ENCODE assay signal across 21 cellular contexts in the genomic region with DNA sequence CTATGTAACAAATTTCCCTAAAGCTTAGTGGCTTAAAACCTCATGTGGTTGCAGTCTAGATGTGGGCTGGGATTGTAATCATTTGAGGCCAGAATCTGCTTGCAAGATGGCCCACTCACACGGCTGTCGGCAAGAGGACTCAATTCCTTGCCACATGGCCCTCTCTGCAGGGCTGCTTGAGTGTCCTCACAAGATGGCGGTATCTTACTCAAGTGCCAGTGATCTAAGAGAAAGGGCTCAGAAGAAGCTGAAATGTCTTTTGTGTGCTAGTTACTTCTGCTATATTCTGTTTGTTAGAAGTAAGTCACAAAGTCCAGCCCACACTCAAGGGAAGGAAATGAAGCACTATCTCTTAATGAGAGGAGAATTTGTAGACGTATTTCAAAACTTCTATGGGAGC. TPM values are rescaled to one million over a fixed set of nuclear protein-coding genes. Genes with fewer than 3 reads are reported as not detected.
A peak's percentile ranks its signal among the peaks of the same experiment; 100 is the strongest.
DNase-seq lines count a peak whose midpoint lies in the region; ATAC-seq and TF ChIP-seq lines count a peak whose summit lies in the region.
"Had no signal": no experiment of that assay in that cellular context is flagged by ENCODE, and none has a peak within 500 bp of the region (broad histone marks: within the 10 kb centered on the region; RNA-seq: fewer than 3 reads in every experiment).

No MANE protein-coding gene starts in this region.

- H3K79me1 ChIP-seq in mesenchymal stem cell (replicated peaks; ENCODE audit: low read length, poor library complexity, severe bottlenecking), result no peaks in the 10 kb centered on the region

- no peaks in the 10 kb centered on the region for H3K4me1 ChIP-seq in RWPE2 (ENCODE audit: insufficient read depth, poor library complexity, severe bottlenecking)
- H3K4me1 ChIP-seq in sigmoid colon, result peaks cover 0 to 7% (median 0%) of the 10 kb centered on the region in 4 donors
- no peaks in the 10 kb centered on the region for H3K4me1 ChIP-seq in mesenchymal stem cell (ENCODE audit: control insufficient read depth, insufficient read depth, low read depth, low read length)

- H2BK15ac ChIP-seq in mesenchymal stem cell (ENCODE audit: low read depth, poor library complexity, severe bottlenecking), result no peak overlapping the region

- H3K4me1 Mint-ChIP-seq in activated CD8-positive, alpha-beta memory T cell treated with anti-CD3 and anti-CD28 coated beads, Interleukin-2, amount 10 ng/mL, durations not matched to agents 7 days and 5 days, result no peaks in the 10 kb centered on the region
- H3K4me1 Mint-ChIP-seq: CD4-positive, CD25-positive, alpha-beta regulatory T cell; CD8-positive, alpha-beta memory T cell had no signal

- H2AFZ ChIP-seq in mesenchymal stem cell (ENCODE audit: low read depth, low read length), result no peak overlapping the region

- H3K4me3 Mint-ChIP-seq in activated CD8-positive, alpha-beta memory T cell treated with anti-CD3 and anti-CD28 coated beads, Interleukin-2, amount 10 ng/mL, durations not matched to agents 7 days and 5 days, result no peak overlapping the region
- H3K4me3 Mint-ChIP-seq: B cell; CD4-positive, CD25-positive, alpha-beta regulatory T cell; CD8-positive, alpha-beta memory T cell; H9; IgD-negative memory B cell had no signal

- H3K4ac ChIP-seq in mesenchymal stem cell (ENCODE audit: low read depth in 1 of 2, low read length in 2 of 2), result no peak overlapping the region

- no peak overlapping the region for H2BK5ac ChIP-seq in mesenchymal stem cell (ENCODE audit: low read depth, low read length, poor library complexity, severe bottlenecking)

- H3K23ac ChIP-seq in mesenchymal stem cell (ENCODE audit: low read length in 2 of 2), result no peak overlapping the region

- H3K27ac ChIP-seq in RWPE2 (ENCODE audit: poor library complexity, severe bottlenecking) (no peak overlapping the region), sigmoid colon (no peak overlapping the region), mesenchymal stem cell (ENCODE audit: low read length, poor library complexity, severe bottlenecking) (no peak overlapping the region)
- H3K27ac ChIP-seq: BLaER1 treated with 17β-estradiol and CSF1 and Interleukin-3, amounts not matched to agents 10 nM and 100 nM had no signal

- no peak overlapping the region for H3K4me2 ChIP-seq in mesenchymal stem cell (ENCODE audit: low read length, poor library complexity, severe bottlenecking)
- H3K4me2 ChIP-seq: BLaER1 treated with 17β-estradiol and CSF1 and Interleukin-3, amounts not matched to agents 10 nM and 100 nM had no signal

- H3K27me3 ChIP-seq in RWPE2 (ENCODE audit: insufficient read depth, poor library complexity, severe bottlenecking) (no peaks in the 10 kb centered on the region), sigmoid colon (no peaks in the 10 kb centered on the region), mesenchymal stem cell (ENCODE audit: control insufficient read depth in 1 of 2, insufficient read depth in 1 of 2, low read length in 2 of 2) (peaks cover 15 to 64% of the 10 kb centered on the region in 2 experiments)
- H3K27me3 ChIP-seq: BLaER1 treated with 17β-estradiol and CSF1 and Interleukin-3, amounts not matched to agents 10 nM and 100 nM had no signal

- WGBS in sigmoid colon, 2 donors, result 94 to 95% methylated on average over 4 of the region's 4 CpGs
- 99% methylated on average over 4 of the region's 4 CpGs for WGBS in mesenchymal stem cell

- peak; percentile 32 for DNase-seq in activated CD8-positive, alpha-beta memory T cell treated with anti-CD3 and anti-CD28 coated beads, Interleukin-2, amount 10 ng/mL, durations not matched to agents 7 days and 5 days
- no peak for DNase-seq in activated CD8-positive, alpha-beta memory T cell treated with anti-CD3 and anti-CD28 coated beads, Interleukin-2, amount 50 U/mL, for 4 hours
- DNase-seq in RWPE2 (ENCODE audit: low spot score) (peak; percentile 45), islet precursor cell (peak; percentile 16), sigmoid colon (peak; percentile 11), mesenchymal stem cell (no peak), NCI-H526 treated with DMSO at 0.1 percent for 48 hours (lab: John Stamatoyannopoulos, UW) (no peak)
- DNase-seq: CD4-positive, CD25-positive, alpha-beta regulatory T cell; CD8-positive, alpha-beta memory T cell; COR-L47; DMS 273 treated with DMSO at 0.1 percent for 48 hours; DMS53; DND-41; EL; H9 had no signal

- H4K91ac ChIP-seq in mesenchymal stem cell (ENCODE audit: low read length), result no peak overlapping the region

- H3K36me3 Mint-ChIP-seq in activated CD8-positive, alpha-beta memory T cell treated with anti-CD3 and anti-CD28 coated beads, Interleukin-2, amount 10 ng/mL, durations not matched to agents 7 days and 5 days, result no peaks in the 10 kb centered on the region
- H3K36me3 Mint-ChIP-seq: CD4-positive, CD25-positive, alpha-beta regulatory T cell had no signal

- no peak overlapping the region for H2AK5ac ChIP-seq in mesenchymal stem cell (ENCODE audit: low read length, severe bottlenecking)

- no peak for ATAC-seq in activated CD8-positive, alpha-beta memory T cell treated with anti-CD3 and anti-CD28 coated beads, Interleukin-2, amount 10 ng/mL, durations not matched to agents 7 days and 5 days
- ATAC-seq in RWPE2 (ENCODE audit: low read depth) (no peak), HG03095 (IDR thresholded peaks at IDR 0.05; ENCODE audit: unreplicated experiment) (no peak)
- ATAC-seq: GM12878, HepG2 had no signal

- no peaks in the 10 kb centered on the region for H3K9me3 Mint-ChIP-seq in activated CD8-positive, alpha-beta memory T cell treated with anti-CD3 and anti-CD28 coated beads, Interleukin-2, amount 10 ng/mL, durations not matched to agents 7 days and 5 days (ENCODE audit: low read depth)

- H3K4me3 ChIP-seq in RWPE2 (ENCODE audit: severe bottlenecking) (no peak overlapping the region), sigmoid colon (no peak overlapping the region), mesenchymal stem cell (ENCODE audit: insufficient read depth in 1 of 2, low read depth in 1 of 2, low read length in 2 of 2) (no peak overlapping the region)
- H3K4me3 ChIP-seq: BLaER1 treated with 17β-estradiol and CSF1 and Interleukin-3, amounts not matched to agents 10 nM and 100 nM; GM12878 had no signal

- CTCF ChIA-PET in activated CD8-positive, alpha-beta memory T cell treated with anti-CD3 and anti-CD28 coated beads, Interleukin-2, amount 10 ng/mL, durations not matched to agents 7 days and 5 days (lab: Charles Lee), result no interaction called here

- H2BK12ac ChIP-seq in mesenchymal stem cell (ENCODE audit: low read length in 2 of 2), result no peak overlapping the region

- no peak overlapping the region for H3K27ac Mint-ChIP-seq in activated CD8-positive, alpha-beta memory T cell treated with anti-CD3 and anti-CD28 coated beads, Interleukin-2, amount 10 ng/mL, durations not matched to agents 7 days and 5 days
- H3K27ac Mint-ChIP-seq: B cell; CD4-positive, CD25-positive, alpha-beta regulatory T cell; H9; IgD-negative memory B cell had no signal

- H3K9ac ChIP-seq in mesenchymal stem cell (ENCODE audit: low read length), result no peak overlapping the region
- H3K9ac ChIP-seq: BLaER1 treated with 17β-estradiol and CSF1 and Interleukin-3, amounts not matched to agents 10 nM and 100 nM had no signal

- TF ChIP-seq CTCF in RWPE2 (IDR thresholded peaks at IDR 0.05; ENCODE audit: poor library complexity, severe bottlenecking) (no peak), sigmoid colon (IDR thresholded peaks at IDR 0.05) (no peak)

- H2BK120ac ChIP-seq in mesenchymal stem cell (ENCODE audit: low read depth, low read length), result no peak overlapping the region

- intact Hi-C loops in sigmoid colon (cut with DNase I), result no loop called here

- peaks cover 18% of the 10 kb centered on the region for H3K27me3 Mint-ChIP-seq in activated CD8-positive, alpha-beta memory T cell treated with anti-CD3 and anti-CD28 coated beads, Interleukin-2, amount 10 ng/mL, durations not matched to agents 7 days and 5 days

- H3K9me3 ChIP-seq in RWPE2 (ENCODE audit: severe bottlenecking), result no peaks in the 10 kb centered on the region
- H3K9me3 ChIP-seq in sigmoid colon, result peaks cover 0 to 3% (median 0%) of the 10 kb centered on the region in 4 donors
- H3K9me3 ChIP-seq in mesenchymal stem cell (ENCODE audit: control insufficient read depth, low read length), result peaks cover 23% of the 10 kb centered on the region

- no peak overlapping the region for H3K14ac ChIP-seq in mesenchymal stem cell (ENCODE audit: low read length in 2 of 2)

- TF ChIP-seq EP300 in sigmoid colon (IDR thresholded peaks at IDR 0.05), result no peak

- no peak overlapping the region for H3K18ac ChIP-seq in mesenchymal stem cell (ENCODE audit: low read depth in 1 of 2, low read length in 2 of 2)

- no peak for TF ChIP-seq POLR2A in sigmoid colon (IDR thresholded peaks at IDR 0.05)

- H4K8ac ChIP-seq in mesenchymal stem cell (ENCODE audit: low read length), result no peak overlapping the region

- no peaks in the 10 kb centered on the region for H3K36me3 ChIP-seq in RWPE2 (ENCODE audit: low read depth)
- H3K36me3 ChIP-seq in sigmoid colon, result no peaks in the 10 kb centered on the region
- H3K36me3 ChIP-seq in mesenchymal stem cell (ENCODE audit: control insufficient read depth in 1 of 2, insufficient read depth in 2 of 2, low read depth in 1 of 2, low read length in 2 of 2), result no peaks in the 10 kb centered on the region
- H3K36me3 ChIP-seq: BLaER1 treated with 17β-estradiol and CSF1 and Interleukin-3, amounts not matched to agents 10 nM and 100 nM had no signal

RNA-seq across cellular contexts. Expression of gene PMEPA1, which starts 47.1 kb away (rescaled TPM):
- total RNA-seq in activated CD8-positive, alpha-beta memory T cell treated with anti-CD3 and anti-CD28 coated beads, Interleukin-2, amount 10 ng/mL, durations not matched to agents 7 days and 5 days, result 1 to 10 TPM in 1 of 2 experiments, under 1 TPM in 1; 0.20 to 1.2 TPM
- 10 to 100 TPM in 1 of 4 donors, 1 to 10 TPM in 3; 3.9 to 23.3 (median 7.5) TPM for total RNA-seq in sigmoid colon
- 10 to 100 TPM in 1 of 3 donors, 1 to 10 TPM in 2; 3.6 to 16.8 (median 6.5) TPM for polyA plus RNA-seq in sigmoid colon
- 6.5 TPM for polyA plus RNA-seq in mesenchymal stem cell (2013, experiment 1 of 2)
- polyA plus RNA-seq in mesenchymal stem cell (2013, experiment 2 of 2), result 5.8 TPM
- total RNA-seq: HepG2 had no signal
- polyA plus RNA-seq: HepG2 had no signal

Comparison
In these comparisons a context has a peak if more than half of its experiments do, and no peak if none do; other contexts are left out.
1. DNase-seq: peak in activated CD8-positive, alpha-beta memory T cell treated with anti-CD3 and anti-CD28 coated beads, Interleukin-2, amount 10 ng/mL, durations not matched to agents 7 days and 5 days (single experiment), RWPE2 (single experiment), islet precursor cell (single experiment) and sigmoid colon (single experiment); none in activated CD8-positive, alpha-beta memory T cell treated with anti-CD3 and anti-CD28 coated beads, Interleukin-2, amount 50 U/mL, for 4 hours (single experiment), mesenchymal stem cell (single experiment) and NCI-H526 treated with DMSO at 0.1 percent for 48 hours (single experiment).